ENCODE assay signal across 5 cellular contexts in genomic region chr20:40728996-40729395, GRCh38. TPM values are rescaled to one million over a fixed set of nuclear protein-coding genes. Genes with fewer than 3 reads are reported as not detected.
"Had no signal": no experiment of that assay in that cellular context is flagged by ENCODE, and none has a peak within 500 bp of the region (broad histone marks: within the 10 kb centered on the region; RNA-seq: fewer than 3 reads in every experiment).

No MANE protein-coding gene starts in this region.

- H3K27ac ChIP-seq: GM23248 had no signal

- H3K9me3 ChIP-seq: HAP-1 had no signal

- H3K4me3 ChIP-seq: GM23248, HAP-1 had no signal

- H3K36me3 ChIP-seq: HAP-1 had no signal

- H3K9ac ChIP-seq: GM23248 had no signal

- DNase-seq: GOT3, H7, IMR-90 had no signal

- H3K4me1 ChIP-seq: HAP-1 had no signal

- H2AFZ ChIP-seq: GM23248 had no signal

RNA-seq across cellular contexts. Expression of gene MAFB, which starts 40.0 kb away (rescaled TPM):
- total RNA-seq: IMR-90 had no signal
